ENCODE assay signal across 10 cellular contexts in genomic region chr9:17005085-17005484, GRCh38.
DNase-seq lines count a peak whose midpoint lies in the region; ATAC-seq and TF ChIP-seq lines count a peak whose summit lies in the region.
"Had no signal": no experiment of that assay in that cellular context is flagged by ENCODE, and none has a peak within 500 bp of the region (broad histone marks: within the 10 kb centered on the region; RNA-seq: fewer than 3 reads in every experiment).

No MANE protein-coding gene starts in this region.

- peak overlapping the region; percentile 89 for H3K27ac Mint-ChIP-seq in HFFc6
- H3K27ac Mint-ChIP-seq: activated CD4-positive, alpha-beta T cell treated with anti-CD3 and anti-CD28 coated beads for 36 hours; natural killer cell had no signal

- peaks cover 35% of the 10 kb centered on the region for H3K4me1 Mint-ChIP-seq in HFFc6 (ENCODE audit: low read depth)
- H3K4me1 Mint-ChIP-seq: activated CD4-positive, alpha-beta T cell treated with anti-CD3 and anti-CD28 coated beads for 36 hours had no signal

- H3K9me2 ChIP-seq in hepatocyte (replicated peaks; ENCODE audit: insufficient read depth) = no peaks in the 10 kb centered on the region

- WGBS in hepatocyte (ENCODE audit: low lambda C conversion rate, missing lambda C conversion rate) = 18% methylated on average over 11 of the region's 11 CpGs

- H2AFZ ChIP-seq in hepatocyte = peak overlapping the region; percentile 49

- peak overlapping the region; percentile 83 for H3K4me3 Mint-ChIP-seq in HFFc6
- H3K4me3 Mint-ChIP-seq: activated CD4-positive, alpha-beta T cell treated with anti-CD3 and anti-CD28 coated beads for 36 hours; natural killer cell had no signal

- peak overlapping the region; percentile 70 for H3K4me2 ChIP-seq in hepatocyte

- H3K27ac ChIP-seq in VCaP (peak overlapping the region; percentile 41), hepatocyte (peak overlapping the region; percentile 74)

- no peaks in the 10 kb centered on the region for H4K20me1 ChIP-seq in hepatocyte (ENCODE audit: insufficient read depth, poor library complexity, severe bottlenecking)

- H3K9me3 Mint-ChIP-seq in HFFc6 = no peaks in the 10 kb centered on the region
- H3K9me3 Mint-ChIP-seq: natural killer cell had no signal

- DNase-seq in HFFc6 (peak; percentile 77), hepatocyte (ENCODE audit: low spot score) (peak; percentile 84), stromal cell of bone marrow (ENCODE audit: low read depth) (peak; percentile 82), A172 (ENCODE audit: low spot score) (no peak), putamen (ENCODE audit: low spot score) (no peak)
- DNase-seq: activated CD4-positive, alpha-beta T cell treated with anti-CD3 and anti-CD28 coated beads for 36 hours; natural killer cell had no signal

- H3K27me3 Mint-ChIP-seq in HFFc6 (ENCODE audit: insufficient read depth) = no peaks in the 10 kb centered on the region
- H3K27me3 Mint-ChIP-seq: activated CD4-positive, alpha-beta T cell treated with anti-CD3 and anti-CD28 coated beads for 36 hours had no signal

- H3K4me3 ChIP-seq in hepatocyte = no peak overlapping the region

- H3K79me2 ChIP-seq in hepatocyte = no peaks in the 10 kb centered on the region

- no peaks in the 10 kb centered on the region for H3K36me3 ChIP-seq in hepatocyte (replicated peaks; ENCODE audit: insufficient read depth, low read depth)

- TF ChIP-seq CTCF in HFFc6 (IDR thresholded peaks at IDR 0.05) (no peak), VCaP (conservative IDR thresholded peaks at IDR 0.05) (no peak; the same call in 1 of the 2 replicates), hepatocyte (IDR thresholded peaks at IDR 0.05; ENCODE audit: poor library complexity) (peak; percentile 28)

- H3K36me3 Mint-ChIP-seq in HFFc6 (ENCODE audit: low read depth) = no peaks in the 10 kb centered on the region
- H3K36me3 Mint-ChIP-seq: natural killer cell had no signal

- peaks cover 16% of the 10 kb centered on the region for H3K4me1 ChIP-seq in hepatocyte (ENCODE audit: insufficient read depth)

- no peak for ATAC-seq in GM18858 (IDR thresholded peaks at IDR 0.05; ENCODE audit: unreplicated experiment)
- ATAC-seq in GM21367 (IDR thresholded peaks at IDR 0.05; ENCODE audit: unreplicated experiment) = no peak
- ATAC-seq: activated CD4-positive, alpha-beta T cell treated with anti-CD3 and anti-CD28 coated beads for 36 hours had no signal

- no peaks in the 10 kb centered on the region for H3K9me3 ChIP-seq in hepatocyte (ENCODE audit: low read depth)

- H3K27me3 ChIP-seq in hepatocyte = no peaks in the 10 kb centered on the region

Comparison
In these comparisons a context has a peak if more than half of its experiments do, and no peak if none do; other contexts are left out.
1. DNase-seq: peak in HFFc6 (single experiment), hepatocyte (single experiment) and stromal cell of bone marrow (single experiment); none in A172 (single experiment) and putamen (single experiment).